In genomic region chr10:49184642-49185111, GRCh38 we compare ENCODE assay signal across 1 cellular context.
A peak's percentile ranks its signal among the peaks of the same experiment; 100 is the strongest.
TF ChIP-seq lines count a peak whose summit lies in the region.

No MANE protein-coding gene starts in this region.

TF ChIP-seq in K562, 482 proteins besides CTCF, POLR2A, EP300 and RAD21 (continued from another document and continues in another):
- TF ChIP-seq ZNF280A (IDR thresholded peaks at IDR 0.05; ENCODE audit: low read depth, partially characterized antibody) (no peak), XRCC4 (IDR thresholded peaks at IDR 0.05; ENCODE audit: extremely low read depth, insufficient read depth, insufficient read length) (no peak), HSF4 (CRISPR knock-in tag; IDR thresholded peaks at IDR 0.05; ENCODE audit: borderline replicate concordance) (no peak), ZNF507 (tag; conservative IDR thresholded peaks at IDR 0.05) (no peak), SETDB1 (IDR thresholded peaks at IDR 0.05; ENCODE audit: low read length) (no peak), ZNF717 (CRISPR knock-in tag; IDR thresholded peaks at IDR 0.05) (no peak), PHF20 (IDR thresholded peaks at IDR 0.05; ENCODE audit: partially characterized antibody) (no peak), U2AF1 (optimal IDR thresholded peaks at IDR 0.05; ENCODE audit: low read depth, low read length) (no peak), ADNP (tag; IDR thresholded peaks at IDR 0.05) (no peak), PHF21A (IDR thresholded peaks at IDR 0.05; ENCODE audit: borderline replicate concordance, low read depth) (no peak), TCF7L2 (IDR thresholded peaks at IDR 0.05; ENCODE audit: low read depth, low read length) (no peak), MEF2A (IDR thresholded peaks at IDR 0.05; ENCODE audit: control insufficient read depth, low read depth, low read length) (no peak), ZNF639 (CRISPR knock-in tag; conservative IDR thresholded peaks at IDR 0.05 in 1 of 2, IDR thresholded peaks at IDR 0.05 in 1 of 2) (peak in 1 of 2 experiments; percentile 67; a peak in 2 of 4 replicates), FOXA3 (CRISPR knock-in tag; conservative IDR thresholded peaks at IDR 0.05 in 1 of 2, IDR thresholded peaks at IDR 0.05 in 1 of 2) (no peak), PRDM10 (IDR thresholded peaks at IDR 0.05; ENCODE audit: partially characterized antibody) (no peak), SMARCB1 (IDR thresholded peaks at IDR 0.05; ENCODE audit: insufficient read length, low read depth) (peak; percentile 56), HEY1 (CRISPR knock-in tag; IDR thresholded peaks at IDR 0.05; ENCODE audit: borderline replicate concordance) (no peak), ZNF253 (CRISPR knock-in tag; conservative IDR thresholded peaks at IDR 0.05) (no peak), ZHX1 (conservative IDR thresholded peaks at IDR 0.05; ENCODE audit: low read length) (no peak), ZBTB34 (CRISPR knock-in tag; IDR thresholded peaks at IDR 0.05) (no peak), ZNF175 (CRISPR knock-in tag; IDR thresholded peaks at IDR 0.05; ENCODE audit: low read depth) (no peak; the same call in 1 of the 2 replicates), SIX5 (IDR thresholded peaks at IDR 0.05; ENCODE audit: borderline replicate concordance in 1 of 2, insufficient read depth in 1 of 2, low read depth in 1 of 2, low read length in 2 of 2) (no peak), MEF2D (tag; conservative IDR thresholded peaks at IDR 0.05; ENCODE audit: low read depth) (no peak), ZNF224 (CRISPR knock-in tag; IDR thresholded peaks at IDR 0.05) (no peak), NRF1 (conservative IDR thresholded peaks at IDR 0.05 in 1 of 2, IDR thresholded peaks at IDR 0.05 in 1 of 2) (no peak), NFYB (IDR thresholded peaks at IDR 0.05; ENCODE audit: extremely low read depth, insufficient read length) (no peak), FOXO4 (CRISPR knock-in tag; IDR thresholded peaks at IDR 0.05) (no peak), ZNF354B (CRISPR knock-in tag; IDR thresholded peaks at IDR 0.05) (no peak), ETS2 (tag; IDR thresholded peaks at IDR 0.05; ENCODE audit: borderline replicate concordance, poor library complexity, severe bottlenecking) (no peak), CREB3 (tag; conservative IDR thresholded peaks at IDR 0.05; ENCODE audit: low read depth) (0 out of 2 replicates have a peak, but pooled peaks have one; percentile 42)
- TF ChIP-seq, protein P1, sequence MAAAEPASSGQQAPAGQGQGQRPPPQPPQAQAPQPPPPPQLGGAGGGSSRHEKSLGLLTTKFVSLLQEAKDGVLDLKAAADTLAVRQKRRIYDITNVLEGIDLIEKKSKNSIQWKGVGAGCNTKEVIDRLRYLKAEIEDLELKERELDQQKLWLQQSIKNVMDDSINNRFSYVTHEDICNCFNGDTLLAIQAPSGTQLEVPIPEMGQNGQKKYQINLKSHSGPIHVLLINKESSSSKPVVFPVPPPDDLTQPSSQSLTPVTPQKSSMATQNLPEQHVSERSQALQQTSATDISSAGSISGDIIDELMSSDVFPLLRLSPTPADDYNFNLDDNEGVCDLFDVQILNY (CRISPR knock-in tag; IDR thresholded peaks at IDR 0.05) = no peak
- TF ChIP-seq, protein P2, sequence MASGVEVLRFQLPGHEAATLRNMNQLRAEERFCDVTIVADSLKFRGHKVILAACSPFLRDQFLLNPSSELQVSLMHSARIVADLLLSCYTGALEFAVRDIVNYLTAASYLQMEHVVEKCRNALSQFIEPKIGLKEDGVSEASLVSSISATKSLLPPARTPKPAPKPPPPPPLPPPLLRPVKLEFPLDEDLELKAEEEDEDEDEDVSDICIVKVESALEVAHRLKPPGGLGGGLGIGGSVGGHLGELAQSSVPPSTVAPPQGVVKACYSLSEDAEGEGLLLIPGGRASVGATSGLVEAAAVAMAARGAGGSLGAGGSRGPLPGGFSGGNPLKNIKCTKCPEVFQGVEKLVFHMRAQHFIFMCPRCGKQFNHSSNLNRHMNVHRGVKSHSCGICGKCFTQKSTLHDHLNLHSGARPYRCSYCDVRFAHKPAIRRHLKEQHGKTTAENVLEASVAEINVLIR (CRISPR knock-in tag; IDR thresholded peaks at IDR 0.05) = no peak; the same call in 1 of the 2 replicates
- TF ChIP-seq, protein P3, sequence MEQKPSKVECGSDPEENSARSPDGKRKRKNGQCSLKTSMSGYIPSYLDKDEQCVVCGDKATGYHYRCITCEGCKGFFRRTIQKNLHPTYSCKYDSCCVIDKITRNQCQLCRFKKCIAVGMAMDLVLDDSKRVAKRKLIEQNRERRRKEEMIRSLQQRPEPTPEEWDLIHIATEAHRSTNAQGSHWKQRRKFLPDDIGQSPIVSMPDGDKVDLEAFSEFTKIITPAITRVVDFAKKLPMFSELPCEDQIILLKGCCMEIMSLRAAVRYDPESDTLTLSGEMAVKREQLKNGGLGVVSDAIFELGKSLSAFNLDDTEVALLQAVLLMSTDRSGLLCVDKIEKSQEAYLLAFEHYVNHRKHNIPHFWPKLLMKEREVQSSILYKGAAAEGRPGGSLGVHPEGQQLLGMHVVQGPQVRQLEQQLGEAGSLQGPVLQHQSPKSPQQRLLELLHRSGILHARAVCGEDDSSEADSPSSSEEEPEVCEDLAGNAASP (IDR thresholded peaks at IDR 0.05) = no peak
- TF ChIP-seq, protein P4, sequence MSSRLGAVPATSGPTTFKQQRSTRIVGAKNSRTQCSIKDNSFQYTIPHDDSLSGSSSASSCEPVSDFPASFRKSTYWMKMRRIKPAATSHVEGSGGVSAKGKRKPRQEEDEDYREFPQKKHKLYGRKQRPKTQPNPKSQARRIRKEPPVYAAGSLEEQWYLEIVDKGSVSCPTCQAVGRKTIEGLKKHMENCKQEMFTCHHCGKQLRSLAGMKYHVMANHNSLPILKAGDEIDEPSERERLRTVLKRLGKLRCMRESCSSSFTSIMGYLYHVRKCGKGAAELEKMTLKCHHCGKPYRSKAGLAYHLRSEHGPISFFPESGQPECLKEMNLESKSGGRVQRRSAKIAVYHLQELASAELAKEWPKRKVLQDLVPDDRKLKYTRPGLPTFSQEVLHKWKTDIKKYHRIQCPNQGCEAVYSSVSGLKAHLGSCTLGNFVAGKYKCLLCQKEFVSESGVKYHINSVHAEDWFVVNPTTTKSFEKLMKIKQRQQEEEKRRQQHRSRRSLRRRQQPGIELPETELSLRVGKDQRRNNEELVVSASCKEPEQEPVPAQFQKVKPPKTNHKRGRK (tag; IDR thresholded peaks at IDR 0.05) = no peak
